In the genomic region with DNA sequence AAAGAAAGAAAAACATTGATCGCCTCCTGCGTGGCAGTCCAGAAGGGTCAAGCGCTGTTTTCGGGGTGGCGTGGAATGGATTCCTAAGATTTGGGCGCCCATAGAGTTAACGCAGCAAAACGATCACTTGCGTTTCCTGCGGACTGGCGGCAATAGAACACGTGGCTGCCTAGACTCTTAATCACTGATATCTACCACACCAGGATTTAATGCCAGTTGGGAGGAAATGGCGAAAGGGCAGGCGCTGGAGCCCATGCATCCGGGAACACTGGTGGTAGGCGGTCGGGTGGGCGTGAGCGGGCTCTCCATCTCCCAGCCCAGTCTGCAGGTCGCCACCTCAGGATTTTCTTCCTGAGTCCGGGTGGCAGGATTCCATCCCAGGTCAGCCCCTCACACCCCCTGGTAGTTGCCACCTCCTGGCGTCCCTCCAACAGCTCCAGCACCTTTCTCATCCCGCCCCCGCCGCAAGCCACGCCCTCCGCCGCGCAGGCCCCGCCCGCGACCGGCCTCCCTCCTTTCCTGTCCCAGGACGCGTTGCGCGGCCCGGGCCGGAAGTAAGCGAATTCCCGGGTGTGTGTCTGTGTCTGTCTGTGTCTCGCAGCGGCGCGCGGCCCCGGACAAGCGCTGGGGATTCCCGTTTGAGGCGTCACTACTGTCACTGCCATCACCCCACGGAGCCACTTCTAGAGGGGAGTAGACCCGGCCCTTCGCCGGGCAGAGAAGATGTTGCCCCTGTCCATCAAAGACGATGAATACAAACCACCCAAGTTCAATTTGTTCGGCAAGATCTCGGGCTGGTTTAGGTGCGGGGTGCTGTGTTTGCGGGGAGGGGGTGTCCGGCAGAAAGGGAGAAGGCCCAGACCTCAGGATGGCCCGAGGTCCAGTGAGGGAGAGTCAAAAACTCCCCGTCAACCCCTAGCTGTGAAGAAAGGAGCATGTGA, we compare ENCODE assay signal across 8 cellular contexts. TPM values are rescaled to one million over a fixed set of nuclear protein-coding genes. Genes with fewer than 3 reads are reported as not detected.
DNase-seq lines count a peak whose midpoint lies in the region; ATAC-seq and TF ChIP-seq lines count a peak whose summit lies in the region.

A gene with protein sequence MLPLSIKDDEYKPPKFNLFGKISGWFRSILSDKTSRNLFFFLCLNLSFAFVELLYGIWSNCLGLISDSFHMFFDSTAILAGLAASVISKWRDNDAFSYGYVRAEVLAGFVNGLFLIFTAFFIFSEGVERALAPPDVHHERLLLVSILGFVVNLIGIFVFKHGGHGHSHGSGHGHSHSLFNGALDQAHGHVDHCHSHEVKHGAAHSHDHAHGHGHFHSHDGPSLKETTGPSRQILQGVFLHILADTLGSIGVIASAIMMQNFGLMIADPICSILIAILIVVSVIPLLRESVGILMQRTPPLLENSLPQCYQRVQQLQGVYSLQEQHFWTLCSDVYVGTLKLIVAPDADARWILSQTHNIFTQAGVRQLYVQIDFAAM (plus strand): TSS at position 551 of the 941 bp plus-strand sequence. CDS start 173 bp downstream, at position 724.

- H3K36me3 ChIP-seq in lung (ENCODE audit: control insufficient read depth in 2 of 2, insufficient read depth in 2 of 2, low read length in 2 of 2) = peaks cover 0 to 3% of the 10 kb centered on the region in 2 donors

- H3K4me3 ChIP-seq in lung = peak within 1 kb of the TSS; percentile 85

- 0% methylated on average over 60 to 62 of the region's 62 CpGs for WGBS in lung, 2 donors

- DNase-seq in CMK (ENCODE audit: low read depth) (peak; percentile 79), HPDE6-E6E7 (ENCODE audit: extremely low spot score) (peak; percentile 75), NK-92 (lab: John Stamatoyannopoulos, UW; ENCODE audit: unreplicated experiment) (peak; percentile 56), lung (ENCODE audit: low spot score) (peak; percentile 97)
- peak; percentile 99 for DNase-seq in activated CD8-positive, alpha-beta memory T cell treated with anti-CD3 and anti-CD28 coated beads for 24 hours
- DNase-seq in effector CD4-positive, alpha-beta T cell = peak; percentile 95
- peak; percentile 94 to 99 (median 97) for DNase-seq in stimulated activated CD4-positive, alpha-beta T cell treated with anti-CD3 and anti-CD28 coated beads, TNF-alpha, amount 100 ng/mL, for 24 hours (ENCODE audit: low read depth in 3 of 3)

- no peaks in the 10 kb centered on the region for H3K9me3 ChIP-seq in lung (ENCODE audit: control insufficient read depth in 2 of 2, insufficient read depth in 1 of 2, low read length in 1 of 2)

- no peak for TF ChIP-seq CTCF in lung (IDR thresholded peaks at IDR 0.05; ENCODE audit: control extremely low read depth, extremely low read depth)

- H3K27me3 ChIP-seq in lung (ENCODE audit: control insufficient read depth, insufficient read depth) = no peaks in the 10 kb centered on the region

- H3K4me1 ChIP-seq in lung (ENCODE audit: control insufficient read depth in 2 of 2, insufficient read depth in 2 of 2, low read length in 2 of 2) = peaks cover 0 to 8% of the 10 kb centered on the region in 2 donors

- peak within 1 kb of the TSS; percentile 91 to 97 for H3K27ac ChIP-seq in lung (ENCODE audit: low read depth in 1 of 2, low read length in 1 of 2)

- ATAC-seq in GM19467 (IDR thresholded peaks at IDR 0.05; ENCODE audit: unreplicated experiment) (peak; percentile 76), lung (ENCODE audit: insufficient read depth, low FRiP score) (peak; percentile 95)

RNA-seq across cellular contexts. Expression of the gene that starts here (rescaled TPM):
- 10 to 100 TPM; 31.5 to 33.9 TPM for total RNA-seq in lung
- 1 to 10 TPM; 7.6 to 7.7 TPM for polyA plus RNA-seq in lung

Comparison
In these comparisons a context has a peak if more than half of its experiments do, and no peak if none do; other contexts are left out.
1. Peak in every context shown above with its lines: DNase-seq, ATAC-seq, H3K4me3 ChIP-seq and H3K27ac ChIP-seq.